Comparison of ENCODE assay signal across 8 cellular contexts in genomic region chr20:41329435-41330342, GRCh38. TPM values are rescaled to one million over a fixed set of nuclear protein-coding genes. Genes with fewer than 3 reads are reported as not detected.
DNase-seq lines count a peak whose midpoint lies in the region; ATAC-seq and TF ChIP-seq lines count a peak whose summit lies in the region.

No MANE protein-coding gene starts in this region.

- H3K4me3 Mint-ChIP-seq in T-helper 17 cell (no peak overlapping the region), endothelial cell (ENCODE audit: unreplicated experiment) (no peak overlapping the region)

- peaks cover 7% of the 10 kb centered on the region for H3K27me3 Mint-ChIP-seq in T-helper 17 cell
- H3K27me3 Mint-ChIP-seq in endothelial cell (ENCODE audit: unreplicated experiment), result peaks cover 2% of the 10 kb centered on the region

- H3K4me3 ChIP-seq in H7 (ENCODE audit: insufficient read depth, low read depth, low read length), result no peak overlapping the region

- no peaks in the 10 kb centered on the region for H3K27me3 ChIP-seq in H7 (ENCODE audit: control insufficient read depth, insufficient read depth, low read length)

- ATAC-seq in HG03097 (IDR thresholded peaks at IDR 0.05; ENCODE audit: low FRiP score, unreplicated experiment) (peak; percentile 77), T-helper 17 cell (peak; percentile 100)

- DNase-seq in GM04504 (ENCODE audit: low read depth), result peak; percentile 98
- no peak for DNase-seq in T-helper 17 cell
- DNase-seq in astrocyte of the hippocampus (ENCODE audit: low read depth, low spot score), result peak; percentile 95
- DNase-seq in kidney tubule cell (ENCODE audit: low spot score), result peak; percentile 100
- peak; percentile 67 for DNase-seq in stimulated activated CD4-positive, alpha-beta T cell treated with anti-CD3 and anti-CD28 coated beads, Interleukin-2, amount 100 ng/mL, for 4 hours (ENCODE audit: low read depth)
- no peak for DNase-seq in endothelial cell (ENCODE audit: low spot score)
- no peak for DNase-seq in H7

- no peaks in the 10 kb centered on the region for H3K9me3 Mint-ChIP-seq in endothelial cell (ENCODE audit: unreplicated experiment)

- H3K27ac Mint-ChIP-seq in T-helper 17 cell (no peak overlapping the region), endothelial cell (ENCODE audit: unreplicated experiment) (no peak overlapping the region)

- H3K4me1 Mint-ChIP-seq in T-helper 17 cell (peaks cover 13% of the 10 kb centered on the region), endothelial cell (ENCODE audit: unreplicated experiment) (peaks cover 19% of the 10 kb centered on the region)

- no peak for TF ChIP-seq CTCF in endothelial cell (IDR thresholded peaks at IDR 0.05; ENCODE audit: unreplicated experiment)

- H3K9me3 ChIP-seq in T-helper 17 cell (ENCODE audit: control insufficient read depth, low read length, poor library complexity, severe bottlenecking), result no peaks in the 10 kb centered on the region

- H3K36me3 Mint-ChIP-seq in T-helper 17 cell (ENCODE audit: low read depth) (no peaks in the 10 kb centered on the region), endothelial cell (ENCODE audit: low read depth, unreplicated experiment) (no peaks in the 10 kb centered on the region)

- H3K36me3 ChIP-seq in H7 (replicated peaks; ENCODE audit: control insufficient read depth, insufficient read depth, low read length), result no peaks in the 10 kb centered on the region

RNA-seq across cellular contexts. Expression of gene LPIN3, which starts 10.9 kb away (rescaled TPM):
- total RNA-seq in T-helper 17 cell (under 1 TPM; 0.16 to 0.67 TPM), endothelial cell (ENCODE audit: unreplicated experiment) (20.1 TPM)
- total RNA-seq in H7 (2014; rRNA removed; shearing (Covaris generic)), result 4.5 and 6.7 TPM in 2 replicates

RNA-seq across cellular contexts. Expression of gene ZHX3, which starts 12.2 kb away (rescaled TPM):
- 1 to 10 TPM; 4.1 to 4.9 TPM for total RNA-seq in T-helper 17 cell
- 20.9 TPM for total RNA-seq in endothelial cell (ENCODE audit: unreplicated experiment)
- 2.5 and 5.1 TPM in 2 replicates for total RNA-seq in H7 (2014; rRNA removed; shearing (Covaris generic))

RNA-seq across cellular contexts. Expression of gene EMILIN3, which starts 36.9 kb away (rescaled TPM):
- total RNA-seq in T-helper 17 cell (not detected), endothelial cell (ENCODE audit: unreplicated experiment) (0.28 TPM)
- 6.2 and 7.9 TPM in 2 replicates for total RNA-seq in H7 (2014; rRNA removed; shearing (Covaris generic))

Comparison
In these comparisons a context has a peak if more than half of its experiments do, and no peak if none do; other contexts are left out.
1. DNase-seq: peak in GM04504 (single experiment), astrocyte of the hippocampus (single experiment), kidney tubule cell (single experiment) and stimulated activated CD4-positive, alpha-beta T cell treated with anti-CD3 and anti-CD28 coated beads, Interleukin-2, amount 100 ng/mL, for 4 hours (single experiment); none in T-helper 17 cell (0 of 3), endothelial cell (single experiment) and H7 (single experiment).